Comparison of ENCODE assay signal across 14 cellular contexts in the genomic region with DNA sequence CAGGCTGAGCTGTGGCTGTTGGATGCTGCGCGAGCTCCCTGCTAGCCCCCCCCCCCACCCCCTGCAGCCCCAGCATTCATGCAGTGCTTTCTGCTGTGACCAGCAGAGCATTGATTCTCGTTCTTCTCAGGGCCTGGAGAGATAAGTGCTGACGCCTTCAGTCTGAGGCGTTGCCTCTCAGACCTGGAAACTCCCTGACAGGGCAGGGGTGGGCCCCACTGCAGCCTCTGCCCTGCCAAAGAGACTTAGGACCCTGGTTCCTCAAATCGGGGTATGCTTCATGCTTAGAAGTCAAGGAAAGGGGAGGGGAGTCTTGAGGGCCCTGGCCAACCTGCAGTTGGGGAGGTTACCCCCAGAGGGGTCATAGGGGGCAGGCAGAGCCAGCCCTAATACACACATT.
"Had no signal": no experiment of that assay in that cellular context is flagged by ENCODE, and none has a peak within 500 bp of the region (broad histone marks: within the 10 kb centered on the region; RNA-seq: fewer than 3 reads in every experiment).

No MANE protein-coding gene starts in this region.

- H3K9me3 ChIP-seq: ascending aorta, heart right ventricle, ovary, transverse colon had no signal

- H3K27ac Mint-ChIP-seq: activated CD8-positive, alpha-beta T cell treated with anti-CD3 and anti-CD28 coated beads for 36 hours; activated naive CD8-positive, alpha-beta T cell treated with anti-CD3 and anti-CD28 coated beads, Interleukin-2, amount 50 U/mL, for 24 hours; activated T-cell treated with anti-CD3 and anti-CD28 coated beads, Interleukin-2, amount 50 U/mL, for 72 hours had no signal

- H3K36me3 ChIP-seq: heart right ventricle, ovary, transverse colon had no signal

- DNase-seq: activated CD4-positive, alpha-beta T cell treated with anti-CD3 and anti-CD28 coated beads for 4 hours; activated CD8-positive, alpha-beta memory T cell treated with anti-CD3 and anti-CD28 coated beads, Interleukin-2, amount 50 U/mL, for 4 hours; activated CD8-positive, alpha-beta T cell treated with anti-CD3 and anti-CD28 coated beads for 36 hours; activated naive CD4-positive, alpha-beta T cell; activated naive CD8-positive, alpha-beta T cell treated with anti-CD3 and anti-CD28 coated beads, Interleukin-2, amount 50 U/mL, for 24 hours; activated T-cell treated with anti-CD3 and anti-CD28 coated beads, Interleukin-2, amount 50 U/mL, for 72 hours; effector CD4-positive, alpha-beta T cell; heart right ventricle; left ventricle myocardium superior; mesendoderm; ovary; transverse colon; WERI-Rb-1 had no signal

- H3K4me3 ChIP-seq: ascending aorta, heart right ventricle, ovary, transverse colon had no signal

- H3K27ac ChIP-seq: ascending aorta, heart right ventricle, transverse colon, WERI-Rb-1 had no signal

- H3K4me3 Mint-ChIP-seq: activated CD8-positive, alpha-beta T cell treated with anti-CD3 and anti-CD28 coated beads for 36 hours; activated naive CD8-positive, alpha-beta T cell treated with anti-CD3 and anti-CD28 coated beads, Interleukin-2, amount 50 U/mL, for 24 hours; activated T-cell treated with anti-CD3 and anti-CD28 coated beads, Interleukin-2, amount 50 U/mL, for 72 hours had no signal

- ATAC-seq: activated CD8-positive, alpha-beta T cell treated with anti-CD3 and anti-CD28 coated beads for 36 hours; activated naive CD8-positive, alpha-beta T cell treated with anti-CD3 and anti-CD28 coated beads, Interleukin-2, amount 50 U/mL, for 24 hours; activated T-cell treated with anti-CD3 and anti-CD28 coated beads, Interleukin-2, amount 50 U/mL, for 72 hours; heart right ventricle; left ventricle myocardium superior had no signal

- H3K9me3 Mint-ChIP-seq: activated CD8-positive, alpha-beta T cell treated with anti-CD3 and anti-CD28 coated beads for 36 hours; activated naive CD8-positive, alpha-beta T cell treated with anti-CD3 and anti-CD28 coated beads, Interleukin-2, amount 50 U/mL, for 24 hours; activated T-cell treated with anti-CD3 and anti-CD28 coated beads, Interleukin-2, amount 50 U/mL, for 72 hours had no signal

- H3K27me3 ChIP-seq: ascending aorta, ovary, transverse colon had no signal
